Comparison of ENCODE assay signal across 1 cellular context in genomic region chr10:18665815-18666558, GRCh38.
TF ChIP-seq lines count a peak whose summit lies in the region.

No MANE protein-coding gene starts in this region.

TF ChIP-seq in GM12878, 131 proteins besides CTCF, POLR2A, EP300 and RAD21:
- TF ChIP-seq JUNB (IDR thresholded peaks at IDR 0.05) (no peak), SMC3 (IDR thresholded peaks at IDR 0.05; ENCODE audit: borderline replicate concordance, low read length) (no peak), EZH2 (IDR thresholded peaks at IDR 0.05; ENCODE audit: borderline replicate concordance, control insufficient read depth, low read depth, low read length) (no peak), TARDBP (IDR thresholded peaks at IDR 0.05; ENCODE audit: borderline replicate concordance) (no peak), NFXL1 (IDR thresholded peaks at IDR 0.05; ENCODE audit: borderline replicate concordance) (no peak), RELA (IDR thresholded peaks at IDR 0.05; ENCODE audit: borderline replicate concordance, partially characterized antibody) (no peak), NR2C1 (IDR thresholded peaks at IDR 0.05) (no peak), TAF1 (IDR thresholded peaks at IDR 0.05; ENCODE audit: borderline replicate concordance, low read depth, low read length) (no peak), IRF3 (IDR thresholded peaks at IDR 0.05) (no peak), EGR1 (IDR thresholded peaks at IDR 0.05; ENCODE audit: borderline replicate concordance in 1 of 2, low read depth in 2 of 2, low read length in 2 of 2) (no peak), STAT1 (conservative IDR thresholded peaks at IDR 0.05) (no peak), POLR2AphosphoS5 (IDR thresholded peaks at IDR 0.05; ENCODE audit: low read length) (no peak), ETV6 (conservative IDR thresholded peaks at IDR 0.05 in 1 of 2, IDR thresholded peaks at IDR 0.05 in 1 of 2; ENCODE audit: borderline replicate concordance in 1 of 2, low read depth in 1 of 2) (no peak), MXI1 (IDR thresholded peaks at IDR 0.05; ENCODE audit: low read depth, low read length) (no peak), ATF2 (IDR thresholded peaks at IDR 0.05; ENCODE audit: low read length) (no peak), ZBTB40 (IDR thresholded peaks at IDR 0.05; ENCODE audit: borderline replicate concordance) (no peak), ZBED1 (IDR thresholded peaks at IDR 0.05; ENCODE audit: borderline replicate concordance) (no peak), BCLAF1 (IDR thresholded peaks at IDR 0.05) (no peak), FOS (IDR thresholded peaks at IDR 0.05; ENCODE audit: borderline replicate concordance, extremely low read depth, insufficient read length) (no peak), E2F8 (IDR thresholded peaks at IDR 0.05; ENCODE audit: low read depth, partially characterized antibody) (no peak)
